In the genomic region with DNA sequence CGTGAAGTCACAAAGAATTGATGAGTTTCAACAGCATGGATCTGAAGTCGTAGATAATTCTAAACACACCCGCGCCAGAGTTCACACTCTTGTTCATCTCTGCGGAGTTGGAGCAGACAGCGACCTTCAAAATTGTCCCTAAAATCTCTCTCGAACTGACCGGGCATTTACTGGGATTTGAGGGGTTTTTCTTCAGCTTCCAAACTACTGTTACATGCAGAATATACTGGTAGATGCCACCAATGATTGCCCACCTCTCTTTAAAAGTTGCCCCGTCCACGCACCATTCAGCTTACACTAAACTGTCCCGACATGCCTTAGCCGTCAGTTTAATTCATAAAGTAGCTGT, we compare ENCODE assay signal across 1 cellular context.
TF ChIP-seq lines count a peak whose summit lies in the region.

No MANE protein-coding gene starts in this region.

TF ChIP-seq in HEK293, 187 proteins besides CTCF, POLR2A, EP300 and RAD21 (continued from another document):
- TF ChIP-seq, protein P1, sequence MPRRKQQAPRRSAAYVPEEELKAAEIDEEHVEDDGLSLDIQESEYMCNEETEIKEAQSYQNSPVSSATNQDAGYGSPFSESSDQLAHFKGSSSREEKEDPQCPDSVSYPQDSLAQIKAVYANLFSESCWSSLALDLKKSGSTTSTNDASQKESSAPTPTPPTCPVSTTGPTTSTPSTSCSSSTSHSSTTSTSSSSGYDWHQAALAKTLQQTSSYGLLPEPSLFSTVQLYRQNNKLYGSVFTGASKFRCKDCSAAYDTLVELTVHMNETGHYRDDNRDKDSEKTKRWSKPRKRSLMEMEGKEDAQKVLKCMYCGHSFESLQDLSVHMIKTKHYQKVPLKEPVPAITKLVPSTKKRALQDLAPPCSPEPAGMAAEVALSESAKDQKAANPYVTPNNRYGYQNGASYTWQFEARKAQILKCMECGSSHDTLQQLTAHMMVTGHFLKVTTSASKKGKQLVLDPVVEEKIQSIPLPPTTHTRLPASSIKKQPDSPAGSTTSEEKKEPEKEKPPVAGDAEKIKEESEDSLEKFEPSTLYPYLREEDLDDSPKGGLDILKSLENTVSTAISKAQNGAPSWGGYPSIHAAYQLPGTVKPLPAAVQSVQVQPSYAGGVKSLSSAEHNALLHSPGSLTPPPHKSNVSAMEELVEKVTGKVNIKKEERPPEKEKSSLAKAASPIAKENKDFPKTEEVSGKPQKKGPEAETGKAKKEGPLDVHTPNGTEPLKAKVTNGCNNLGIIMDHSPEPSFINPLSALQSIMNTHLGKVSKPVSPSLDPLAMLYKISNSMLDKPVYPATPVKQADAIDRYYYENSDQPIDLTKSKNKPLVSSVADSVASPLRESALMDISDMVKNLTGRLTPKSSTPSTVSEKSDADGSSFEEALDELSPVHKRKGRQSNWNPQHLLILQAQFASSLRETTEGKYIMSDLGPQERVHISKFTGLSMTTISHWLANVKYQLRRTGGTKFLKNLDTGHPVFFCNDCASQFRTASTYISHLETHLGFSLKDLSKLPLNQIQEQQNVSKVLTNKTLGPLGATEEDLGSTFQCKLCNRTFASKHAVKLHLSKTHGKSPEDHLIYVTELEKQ (tag by site-specific recombination; IDR thresholded peaks at IDR 0.05; ENCODE audit: borderline replicate concordance): no peak
- TF ChIP-seq ZNF398 (tag by site-specific recombination; IDR thresholded peaks at IDR 0.05) (no peak), ZNF610 (tag by site-specific recombination; IDR thresholded peaks at IDR 0.05; ENCODE audit: borderline replicate concordance) (no peak), YY2 (tag by site-specific recombination; IDR thresholded peaks at IDR 0.05) (no peak), ZNF791 (tag by site-specific recombination; IDR thresholded peaks at IDR 0.05) (no peak), ZFP69B (tag by site-specific recombination; IDR thresholded peaks at IDR 0.05) (no peak), ZNF571 (tag by site-specific recombination; IDR thresholded peaks at IDR 0.05) (no peak), ZNF146 (tag by site-specific recombination; IDR thresholded peaks at IDR 0.05) (no peak)
- TF ChIP-seq, protein P2, sequence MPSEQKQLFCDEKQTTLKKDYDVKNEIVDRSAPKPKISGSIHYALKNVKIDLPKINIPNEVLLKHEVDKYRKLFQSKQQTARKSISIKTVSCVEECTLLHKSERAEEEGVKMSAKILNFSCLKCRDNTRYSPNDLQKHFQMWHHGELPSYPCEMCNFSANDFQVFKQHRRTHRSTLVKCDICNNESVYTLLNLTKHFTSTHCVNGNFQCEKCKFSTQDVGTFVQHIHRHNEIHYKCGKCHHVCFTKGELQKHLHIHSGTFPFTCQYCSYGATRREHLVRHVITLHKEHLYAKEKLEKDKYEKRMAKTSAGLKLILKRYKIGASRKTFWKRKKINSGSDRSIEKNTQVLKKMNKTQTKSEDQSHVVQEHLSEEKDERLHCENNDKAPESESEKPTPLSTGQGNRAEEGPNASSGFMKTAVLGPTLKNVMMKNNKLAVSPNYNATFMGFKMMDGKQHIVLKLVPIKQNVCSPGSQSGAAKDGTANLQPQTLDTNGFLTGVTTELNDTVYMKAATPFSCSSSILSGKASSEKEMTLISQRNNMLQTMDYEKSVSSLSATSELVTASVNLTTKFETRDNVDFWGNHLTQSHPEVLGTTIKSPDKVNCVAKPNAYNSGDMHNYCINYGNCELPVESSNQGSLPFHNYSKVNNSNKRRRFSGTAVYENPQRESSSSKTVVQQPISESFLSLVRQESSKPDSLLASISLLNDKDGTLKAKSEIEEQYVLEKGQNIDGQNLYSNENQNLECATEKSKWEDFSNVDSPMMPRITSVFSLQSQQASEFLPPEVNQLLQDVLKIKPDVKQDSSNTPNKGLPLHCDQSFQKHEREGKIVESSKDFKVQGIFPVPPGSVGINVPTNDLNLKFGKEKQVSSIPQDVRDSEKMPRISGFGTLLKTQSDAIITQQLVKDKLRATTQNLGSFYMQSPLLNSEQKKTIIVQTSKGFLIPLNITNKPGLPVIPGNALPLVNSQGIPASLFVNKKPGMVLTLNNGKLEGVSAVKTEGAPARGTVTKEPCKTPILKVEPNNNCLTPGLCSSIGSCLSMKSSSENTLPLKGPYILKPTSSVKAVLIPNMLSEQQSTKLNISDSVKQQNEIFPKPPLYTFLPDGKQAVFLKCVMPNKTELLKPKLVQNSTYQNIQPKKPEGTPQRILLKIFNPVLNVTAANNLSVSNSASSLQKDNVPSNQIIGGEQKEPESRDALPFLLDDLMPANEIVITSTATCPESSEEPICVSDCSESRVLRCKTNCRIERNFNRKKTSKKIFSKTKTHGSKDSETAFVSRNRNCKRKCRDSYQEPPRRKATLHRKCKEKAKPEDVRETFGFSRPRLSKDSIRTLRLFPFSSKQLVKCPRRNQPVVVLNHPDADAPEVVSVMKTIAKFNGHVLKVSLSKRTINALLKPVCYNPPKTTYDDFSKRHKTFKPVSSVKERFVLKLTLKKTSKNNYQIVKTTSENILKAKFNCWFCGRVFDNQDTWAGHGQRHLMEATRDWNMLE (tag by site-specific recombination; conservative IDR thresholded peaks at IDR 0.05; ENCODE audit: low read depth): no peak
- TF ChIP-seq, protein P3, sequence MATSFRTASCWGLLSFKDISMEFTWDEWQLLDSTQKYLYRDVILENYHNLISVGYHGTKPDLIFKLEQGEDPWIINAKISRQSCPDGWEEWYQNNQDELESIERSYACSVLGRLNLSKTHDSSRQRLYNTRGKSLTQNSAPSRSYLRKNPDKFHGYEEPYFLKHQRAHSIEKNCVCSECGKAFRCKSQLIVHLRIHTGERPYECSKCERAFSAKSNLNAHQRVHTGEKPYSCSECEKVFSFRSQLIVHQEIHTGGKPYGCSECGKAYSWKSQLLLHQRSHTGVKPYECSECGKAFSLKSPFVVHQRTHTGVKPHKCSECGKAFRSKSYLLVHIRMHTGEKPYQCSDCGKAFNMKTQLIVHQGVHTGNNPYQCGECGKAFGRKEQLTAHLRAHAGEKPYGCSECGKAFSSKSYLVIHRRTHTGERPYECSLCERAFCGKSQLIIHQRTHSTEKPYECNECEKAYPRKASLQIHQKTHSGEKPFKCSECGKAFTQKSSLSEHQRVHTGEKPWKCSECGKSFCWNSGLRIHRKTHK (tag by site-specific recombination; IDR thresholded peaks at IDR 0.05): no peak
